16 cellular contexts compared by ENCODE assay signal in genomic region chr10:608331-609265, GRCh38.
A peak's percentile ranks its signal among the peaks of the same experiment; 100 is the strongest.
DNase-seq lines count a peak whose midpoint lies in the region; ATAC-seq and TF ChIP-seq lines count a peak whose summit lies in the region.
"Had no signal": no experiment of that assay in that cellular context is flagged by ENCODE, and none has a peak within 500 bp of the region (broad histone marks: within the 10 kb centered on the region; RNA-seq: fewer than 3 reads in every experiment).

No MANE protein-coding gene starts in this region.

- no peaks in the 10 kb centered on the region for H3K27me3 Mint-ChIP-seq in osteocyte (ENCODE audit: unreplicated experiment)

- intact Hi-C loops in esophagus muscularis mucosa (cut with DNase I) = no loop called here

- WGBS in esophagus muscularis mucosa = 56% methylated on average over 5 of the region's 5 CpGs

- no peak for TF ChIP-seq EP300 in esophagus muscularis mucosa (IDR thresholded peaks at IDR 0.05)

- no peak for ATAC-seq in GM21737 (IDR thresholded peaks at IDR 0.05; ENCODE audit: unreplicated experiment)

- H3K27ac ChIP-seq in esophagus muscularis mucosa (replicated peaks in 1 of 4) = peak overlapping the region; percentile 23 to 69 (median 63)

- no peaks in the 10 kb centered on the region for H3K36me3 Mint-ChIP-seq in osteocyte (ENCODE audit: unreplicated experiment)
- H3K36me3 Mint-ChIP-seq: stimulated activated naive B cell treated with anti-CD40 and anti-IgM and Interleukin-4, amounts not matched to agents 10 μg/mL and 1 μg/mL and 100 μg/mL, for 72 hours had no signal

- TF ChIP-seq CTCF in esophagus muscularis mucosa (IDR thresholded peaks at IDR 0.05) (no peak), osteocyte (IDR thresholded peaks at IDR 0.05) (no peak)

- H3K4me3 Mint-ChIP-seq in osteocyte (ENCODE audit: unreplicated experiment) = no peak overlapping the region
- H3K4me3 Mint-ChIP-seq: stimulated activated naive B cell treated with anti-CD40 and anti-IgM and Interleukin-4, amounts not matched to agents 10 μg/mL and 1 μg/mL and 100 μg/mL, for 72 hours had no signal

- H3K27ac Mint-ChIP-seq in osteocyte (ENCODE audit: unreplicated experiment) = peak overlapping the region; percentile 52
- H3K27ac Mint-ChIP-seq: stimulated activated naive B cell treated with anti-CD40 and anti-IgM and Interleukin-4, amounts not matched to agents 10 μg/mL and 1 μg/mL and 100 μg/mL, for 72 hours had no signal

- H3K36me3 ChIP-seq in esophagus muscularis mucosa = no peaks in the 10 kb centered on the region

- peaks cover 41% of the 10 kb centered on the region for H3K4me1 Mint-ChIP-seq in osteocyte (ENCODE audit: unreplicated experiment)

- H3K4me1 ChIP-seq in esophagus muscularis mucosa = peaks cover 20 to 93% (median 82%) of the 10 kb centered on the region in 4 donors

- H3K9me3 ChIP-seq in esophagus muscularis mucosa = no peaks in the 10 kb centered on the region

- H3K9me3 Mint-ChIP-seq in osteocyte (ENCODE audit: unreplicated experiment) = no peaks in the 10 kb centered on the region

- H3K4me3 ChIP-seq in esophagus muscularis mucosa = no peak overlapping the region

- peak; percentile 4 for DNase-seq in NCI-H82 (lab: John Stamatoyannopoulos, UW)
- DNase-seq in NCI-H82 treated with DMSO at 0.1 percent for 48 hours (lab: John Stamatoyannopoulos, UW; ENCODE audit: unreplicated experiment) = no peak
- peak; percentile 29 for DNase-seq in NAMALWA (ENCODE audit: low spot score)
- DNase-seq in esophagus muscularis mucosa (ENCODE audit: extremely low spot score) = no peak
- DNase-seq in osteocyte (ENCODE audit: extremely low spot score, unreplicated experiment) = no peak
- DNase-seq in HT-29 (ENCODE audit: low spot score) = no peak
- no peak for DNase-seq in hypothalamus (lab: John Stamatoyannopoulos, UW)
- DNase-seq: activated CD8-positive, alpha-beta memory T cell treated with anti-CD3 and anti-CD28 coated beads, Interleukin-2, amount 50 U/mL, for 48 hours; activated naive CD4-positive, alpha-beta T cell treated with anti-CD3 and anti-CD28 coated beads, Interleukin-2, amount 50 U/mL, for 16 hours; GDM1; mesendoderm; MV-4-11; occipital lobe; small intestine; stimulated activated naive B cell treated with anti-CD40 and anti-IgM and Interleukin-4, amounts not matched to agents 10 μg/mL and 1 μg/mL and 100 μg/mL, for 72 hours had no signal

- no peaks in the 10 kb centered on the region for H3K27me3 ChIP-seq in esophagus muscularis mucosa

- no peak for TF ChIP-seq POLR2A in esophagus muscularis mucosa (IDR thresholded peaks at IDR 0.05; ENCODE audit: low read depth)

Comparison
In these comparisons a context has a peak if more than half of its experiments do, and no peak if none do; other contexts are left out.
1. DNase-seq: peak in NCI-H82 (single experiment) and NAMALWA (single experiment); none in NCI-H82 treated with DMSO at 0.1 percent for 48 hours (single experiment), esophagus muscularis mucosa (single experiment), osteocyte (single experiment), HT-29 (single experiment) and hypothalamus (0 of 51).